Comparison of ENCODE assay signal across 12 cellular contexts in the genomic region with DNA sequence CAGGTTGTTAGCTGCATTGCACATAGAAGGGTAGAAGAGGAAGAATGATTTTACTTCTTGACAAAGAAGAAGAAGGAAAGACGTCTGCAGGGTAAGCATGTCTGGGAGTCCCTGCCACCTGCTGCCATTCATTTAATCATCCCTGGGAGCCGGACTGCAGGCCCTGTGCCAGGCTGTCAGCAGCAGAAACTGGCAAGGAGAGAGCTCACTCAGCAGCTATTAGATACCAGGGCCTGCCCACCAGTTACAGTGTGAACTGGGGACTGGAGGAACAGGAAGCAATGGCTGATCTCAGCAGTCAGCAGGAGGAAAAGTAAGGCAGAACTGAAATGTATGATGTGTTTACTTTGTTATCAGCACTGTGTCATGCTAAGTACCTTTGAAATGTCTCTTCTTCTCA.
DNase-seq lines count a peak whose midpoint lies in the region; ATAC-seq, FAIRE-seq and TF ChIP-seq lines count a peak whose summit lies in the region.
"Had no signal": no experiment of that assay in that cellular context is flagged by ENCODE, and none has a peak within 500 bp of the region (broad histone marks: within the 10 kb centered on the region; RNA-seq: fewer than 3 reads in every experiment).

No MANE protein-coding gene starts in this region.

- no peak for TF ChIP-seq CTCF in epithelial cell of esophagus (IDR thresholded peaks at IDR 0.05; ENCODE audit: insufficient read depth, low read depth, low read length, missing control alignments)
- TF ChIP-seq CTCF in psoas muscle (IDR thresholded peaks at IDR 0.05) = no peak

- in situ Hi-C loops in G401 (cut with HindIII; ENCODE audit: low sequenced_read_pairs) = no loop called here

- no peak overlapping the region for H3K27ac ChIP-seq in psoas muscle

- no peak for FAIRE-seq in frontal cortex (lab: Jason Lieb, UNC)

- WGBS in psoas muscle, 3 donors = 15 to 26% (median 22%) methylated on average over 2 of the region's 2 CpGs

- no peaks in the 10 kb centered on the region for H3K9me3 ChIP-seq in psoas muscle

- intact Hi-C loops in psoas muscle (cut with DNase I) = no loop called here

- no peaks in the 10 kb centered on the region for H3K36me3 ChIP-seq in psoas muscle (ENCODE audit: insufficient read depth in 1 of 2, low read depth in 1 of 2)

- ATAC-seq in psoas muscle (peak; percentile 92 to 100 (median 96)), HG02571 (IDR thresholded peaks at IDR 0.05; ENCODE audit: unreplicated experiment) (no peak)
- ATAC-seq: activated CD4-positive, alpha-beta T cell treated with anti-CD3 and anti-CD28 coated beads for 36 hours; GM23338 had no signal

- H3K27me3 ChIP-seq in psoas muscle (ENCODE audit: insufficient read depth in 3 of 3, low read length in 2 of 3) = no peaks in the 10 kb centered on the region

- H3K4me3 ChIP-seq in epithelial cell of esophagus (ENCODE audit: low read length) (no peak overlapping the region), psoas muscle (no peak overlapping the region)
- H3K4me3 ChIP-seq: GM23338 had no signal

- DNase-seq in G401 (ENCODE audit: low spot score) (peak; percentile 22), NCI-H446 (lab: John Stamatoyannopoulos, UW) (peak; percentile 69 to 91), epithelial cell of esophagus (ENCODE audit: low read depth) (peak; percentile 19), psoas muscle (peak; percentile 61 to 84), NCI-H2107 treated with DMSO at 0.1 percent for 48 hours (lab: John Stamatoyannopoulos, UW; ENCODE audit: unreplicated experiment) (no peak), GM19238 (ENCODE audit: insufficient read length, low spot score) (no peak), frontal cortex (ENCODE audit: low spot score in 2 of 2) (no peak)
- DNase-seq: activated CD4-positive, alpha-beta T cell treated with anti-CD3 and anti-CD28 coated beads for 36 hours; islet precursor cell; NCI-H526 treated with DMSO at 0.1 percent for 48 hours had no signal

- H3K4me1 ChIP-seq in psoas muscle = peaks cover 12% of the 10 kb centered on the region

Comparison
In these comparisons a context has a peak if more than half of its experiments do, and no peak if none do; other contexts are left out.
1. DNase-seq: peak in G401 (single experiment), NCI-H446 (2 of 2), epithelial cell of esophagus (single experiment) and psoas muscle (2 of 2); none in NCI-H2107 treated with DMSO at 0.1 percent for 48 hours (single experiment), GM19238 (single experiment) and frontal cortex (0 of 2).